Comparison of ENCODE assay signal across 9 cellular contexts in genomic region chr11:132858203-132858602, GRCh38.
DNase-seq lines count a peak whose midpoint lies in the region; ATAC-seq and TF ChIP-seq lines count a peak whose summit lies in the region.
"Had no signal": no experiment of that assay in that cellular context is flagged by ENCODE, and none has a peak within 500 bp of the region (broad histone marks: within the 10 kb centered on the region; RNA-seq: fewer than 3 reads in every experiment).

No MANE protein-coding gene starts in this region.

- peak; percentile 21 for DNase-seq in EL
- DNase-seq in NAMALWA (ENCODE audit: low spot score), result peak; percentile 2
- DNase-seq in endodermal cell, result peak; percentile 91
- no peak for DNase-seq in natural killer cell
- no peak for DNase-seq in globus pallidus (ENCODE audit: low spot score)
- no peak for DNase-seq in NK-92 treated with Interleukin-12 subunit alpha and Interleukin-12 subunit beta, amount 100 ng/mL, for 24 hours (lab: John Stamatoyannopoulos, UW)
- DNase-seq: activated effector memory CD4-positive, alpha-beta T cell treated with Interleukin-2 at 50 U/mL for 16 hours had no signal

- no peaks in the 10 kb centered on the region for H3K9me2 ChIP-seq in neural cell (ENCODE audit: insufficient read depth, low read length)

- no peak overlapping the region for H3K4me2 ChIP-seq in neural cell (ENCODE audit: low read length)

- no peak for TF ChIP-seq RAD21 in neural cell (conservative IDR thresholded peaks at IDR 0.05)

- no peak overlapping the region for H3K4me3 ChIP-seq in endodermal cell (ENCODE audit: low read length)
- no peak overlapping the region for H3K4me3 ChIP-seq in neural cell (ENCODE audit: low read length)

- H3K36me3 Mint-ChIP-seq in endodermal cell (ENCODE audit: low read depth), result no peaks in the 10 kb centered on the region
- H3K36me3 Mint-ChIP-seq in natural killer cell, result no peaks in the 10 kb centered on the region

- H3K4me3 Mint-ChIP-seq in endodermal cell, result no peak overlapping the region
- H3K4me3 Mint-ChIP-seq in natural killer cell, result no peak overlapping the region

- 9 to 28% methylated on average over 4 to 5 of the region's 5 CpGs for WGBS in endodermal cell (ENCODE audit: insufficient coverage in 1 of 2, insufficient read length in 1 of 2), 2 experiments

- no peak for TF ChIP-seq EP300 in neural cell (conservative IDR thresholded peaks at IDR 0.05; ENCODE audit: poor library complexity, severe bottlenecking)

- H3K27ac ChIP-seq in endodermal cell (ENCODE audit: low read depth, low read length), result no peak overlapping the region
- no peak overlapping the region for H3K27ac ChIP-seq in neural cell (ENCODE audit: low read length)

- H3K9me3 Mint-ChIP-seq in endodermal cell (peaks cover 32% of the 10 kb centered on the region), natural killer cell (peaks cover 4 to 5% of the 10 kb centered on the region in 2 donors)

- no peaks in the 10 kb centered on the region for H3K36me3 ChIP-seq in endodermal cell (ENCODE audit: control insufficient read depth, insufficient read depth, low read length)
- H3K36me3 ChIP-seq in neural cell (ENCODE audit: insufficient read depth, low read length), result no peaks in the 10 kb centered on the region

- no peaks in the 10 kb centered on the region for H3K4me1 ChIP-seq in endodermal cell (ENCODE audit: control insufficient read depth, insufficient read depth, low read length)

- no peaks in the 10 kb centered on the region for H3F3A ChIP-seq in neural cell (ENCODE audit: insufficient read depth, low read length, poor library complexity, severe bottlenecking)

- intact Hi-C loops in natural killer cell (cut with micrococcal nuclease), result no loop called here

- H3K4me1 Mint-ChIP-seq in endodermal cell, result peaks cover 4% of the 10 kb centered on the region
- no peaks in the 10 kb centered on the region for H3K4me1 Mint-ChIP-seq in natural killer cell

- H2AFZ ChIP-seq in neural cell (ENCODE audit: low read depth, low read length), result no peak overlapping the region

- TF ChIP-seq CTCF in endodermal cell (conservative IDR thresholded peaks at IDR 0.05) (peak; percentile 75), neural cell (IDR thresholded peaks at IDR 0.05; ENCODE audit: poor library complexity, severe bottlenecking) (peak; percentile 40), natural killer cell (IDR thresholded peaks at IDR 0.05) (no peak)

- H3K27ac Mint-ChIP-seq in endodermal cell (no peak overlapping the region), natural killer cell (no peak overlapping the region)

- H3K9me3 ChIP-seq in endodermal cell (ENCODE audit: control insufficient read depth, low read length) (peaks cover 14% of the 10 kb centered on the region), neural cell (ENCODE audit: low read length) (no peaks in the 10 kb centered on the region)

- H3K27me3 Mint-ChIP-seq in endodermal cell (ENCODE audit: insufficient read depth) (no peaks in the 10 kb centered on the region), natural killer cell (ENCODE audit: low read depth in 2 of 2) (no peaks in the 10 kb centered on the region)

- H3K79me2 ChIP-seq in neural cell (replicated peaks; ENCODE audit: insufficient read depth, low read length), result no peaks in the 10 kb centered on the region

- no peak for ATAC-seq in HG03196 (IDR thresholded peaks at IDR 0.05; ENCODE audit: unreplicated experiment)
- ATAC-seq in natural killer cell, result no peak

- H4K20me1 ChIP-seq in neural cell (ENCODE audit: insufficient read depth), result no peaks in the 10 kb centered on the region

- H3K9ac ChIP-seq in endodermal cell (ENCODE audit: extremely low read depth, low read length, poor library complexity, severe bottlenecking) (no peak overlapping the region), neural cell (ENCODE audit: low read length) (no peak overlapping the region)

- H3K27me3 ChIP-seq in endodermal cell (ENCODE audit: control insufficient read depth, insufficient read depth, low read length, poor library complexity, severe bottlenecking) (no peaks in the 10 kb centered on the region), neural cell (ENCODE audit: insufficient read depth, low read depth, low read length) (no peaks in the 10 kb centered on the region)

TF ChIP-seq in neural cell, 6 proteins besides CTCF, POLR2A, EP300 and RAD21:
- TF ChIP-seq SMC3 (conservative IDR thresholded peaks at IDR 0.05; ENCODE audit: poor library complexity), result peak; percentile 29
- no peak for TF ChIP-seq MXI1 (conservative IDR thresholded peaks at IDR 0.05; ENCODE audit: poor library complexity, severe bottlenecking)

Comparison
In these comparisons a context has a peak if more than half of its experiments do, and no peak if none do; other contexts are left out.
1. DNase-seq: peak in EL (single experiment), NAMALWA (single experiment) and endodermal cell (single experiment); none in natural killer cell (single experiment), globus pallidus (single experiment) and NK-92 treated with Interleukin-12 subunit alpha and Interleukin-12 subunit beta, amount 100 ng/mL, for 24 hours (single experiment).